Comparison of ENCODE assay signal across 22 cellular contexts in the genomic region with DNA sequence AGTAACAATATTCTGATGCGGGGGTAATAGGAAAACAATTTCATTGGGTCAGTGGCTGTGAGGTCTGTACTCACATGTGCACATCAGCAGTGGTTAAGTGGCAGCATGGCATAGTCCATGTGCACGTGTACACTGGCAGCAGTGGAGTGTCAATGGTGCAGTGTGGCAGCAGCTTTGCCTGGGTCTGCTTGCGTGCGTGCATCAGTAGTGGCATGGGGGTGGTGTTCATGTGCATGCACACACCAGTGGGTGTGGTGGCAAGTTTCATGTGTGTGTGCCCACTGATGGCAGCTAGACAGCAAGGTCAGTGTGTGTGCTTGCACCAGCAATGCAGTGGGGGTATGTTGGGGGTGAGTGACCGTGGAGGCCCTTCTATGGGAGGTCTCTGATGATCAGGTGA.
DNase-seq lines count a peak whose midpoint lies in the region; ATAC-seq, FAIRE-seq and TF ChIP-seq lines count a peak whose summit lies in the region.
"Had no signal": no experiment of that assay in that cellular context is flagged by ENCODE, and none has a peak within 500 bp of the region (broad histone marks: within the 10 kb centered on the region; RNA-seq: fewer than 3 reads in every experiment).

No MANE protein-coding gene starts in this region.

- no peak for ATAC-seq in HepG2
- ATAC-seq in right lobe of liver, result no peak
- no peak for ATAC-seq in HG03565 (IDR thresholded peaks at IDR 0.05; ENCODE audit: unreplicated experiment)
- no peak for ATAC-seq in stimulated activated effector memory CD8-positive, alpha-beta T cell treated with anti-CD3 and anti-CD28 coated beads, Interleukin-12 subunit alpha, Interleukin-12 subunit beta, amount 100 ng/mL, for 72 hours
- no peak for ATAC-seq in GM19035 (IDR thresholded peaks at IDR 0.05; ENCODE audit: unreplicated experiment)
- ATAC-seq: A549; CD8-positive, alpha-beta T cell had no signal

- H3K9me3 ChIP-seq in HepG2 (ENCODE audit: low read length) (no peaks in the 10 kb centered on the region), right lobe of liver (no peaks in the 10 kb centered on the region)
- H3K9me3 ChIP-seq: A549, Caco-2 had no signal

- no peak for TF ChIP-seq RAD21 in HepG2 (CRISPR knock-in tag; IDR thresholded peaks at IDR 0.05)

- no CpG with 5 or more reads among the region's 5 CpGs for WGBS in HepG2 (ENCODE audit: low lambda C conversion rate)
- 44% methylated on average over 3 of the region's 5 CpGs for WGBS in right lobe of liver (ENCODE audit: insufficient coverage, low coverage, low lambda C conversion rate, missing lambda C conversion rate)

- POLR2A ChIA-PET in HepG2 (lab: Yijun Ruan, JAX), result no interaction called here

- no peak for DNase-seq in HepG2 (ENCODE audit: low spot score)
- DNase-seq in right lobe of liver, result no peak
- peak; percentile 73 for DNase-seq in chondrocyte (ENCODE audit: low spot score)
- peak; percentile 60 for DNase-seq in osteocyte (ENCODE audit: extremely low spot score, unreplicated experiment)
- DNase-seq in stimulated activated effector memory CD8-positive, alpha-beta T cell treated with anti-CD3 and anti-CD28 coated beads, Interleukin-12 subunit alpha, Interleukin-12 subunit beta, amount 100 ng/mL, for 72 hours (ENCODE audit: low spot score in 2 of 2), result no peak
- DNase-seq: AML-193; Caco-2; Calu3; CD4-positive, alpha-beta T cell; CD8-positive, alpha-beta T cell; DMS79 treated with DMSO at 0.1 percent for 48 hours; GF-D8 had no signal

- H3K9me3 Mint-ChIP-seq in chondrocyte (ENCODE audit: low read depth), result peaks cover 12% of the 10 kb centered on the region
- peaks cover 23% of the 10 kb centered on the region for H3K9me3 Mint-ChIP-seq in osteocyte (ENCODE audit: unreplicated experiment)
- H3K9me3 Mint-ChIP-seq in stimulated activated effector memory CD8-positive, alpha-beta T cell treated with anti-CD3 and anti-CD28 coated beads, Interleukin-12 subunit alpha, Interleukin-12 subunit beta, amount 100 ng/mL, for 72 hours, result peaks cover 3% of the 10 kb centered on the region

- no peaks in the 10 kb centered on the region for H4K20me1 ChIP-seq in HepG2 (ENCODE audit: insufficient read depth, low read length)

- in situ Hi-C loops in HepG2 (cut with HindIII; ENCODE audit: extremely low pct_ligation_motif_present, low pct_unique_long_range_greater_than_20kb), result loop anchor here (25.0 kb wide), 1 partner anchor 599 kb away; no protein-coding TSS in a partner anchor

- H3K27ac ChIP-seq in HepG2 (ENCODE audit: extremely low read length, insufficient read depth, low read length) (no peak overlapping the region), right lobe of liver (no peak overlapping the region)
- H3K27ac ChIP-seq: 22Rv1; A549; BLaER1 treated with 17β-estradiol and CSF1 and Interleukin-3, amounts not matched to agents 10 nM and 100 nM; C4-2B had no signal

- no peaks in the 10 kb centered on the region for H3K79me2 ChIP-seq in HepG2 (ENCODE audit: insufficient read depth, low read length)

- intact Hi-C loops in HepG2 (cut with micrococcal nuclease; ENCODE audit: unreplicated experiment) (no loop called here), right lobe of liver (cut with DNase I) (no loop called here)

- FAIRE-seq in HepG2 (lab: Jason Lieb, UNC), result no peak
- FAIRE-seq: A549, D721Med, G401.6, GM12891 had no signal

- no peak overlapping the region for H2AFZ ChIP-seq in HepG2 (ENCODE audit: low read length)

- H3K27me3 Mint-ChIP-seq in chondrocyte (ENCODE audit: low read depth) (no peaks in the 10 kb centered on the region), osteocyte (ENCODE audit: unreplicated experiment) (no peaks in the 10 kb centered on the region)
- H3K27me3 Mint-ChIP-seq: B cell; CD4-positive, alpha-beta T cell had no signal

- H3K9ac ChIP-seq in HepG2 (ENCODE audit: insufficient read depth, low read depth, low read length), result no peak overlapping the region
- H3K9ac ChIP-seq: BLaER1 treated with 17β-estradiol and CSF1 and Interleukin-3, amounts not matched to agents 10 nM and 100 nM had no signal

- no peak for TF ChIP-seq POLR2A in HepG2 (IDR thresholded peaks at IDR 0.05; ENCODE audit: insufficient read depth in 1 of 2, low read depth in 2 of 2, low read length in 2 of 2)
- no peak for TF ChIP-seq POLR2A in right lobe of liver (IDR thresholded peaks at IDR 0.05)

- TF ChIP-seq CTCF in HepG2 (CRISPR knock-in tag; IDR thresholded peaks at IDR 0.05), result no peak
- TF ChIP-seq CTCF in right lobe of liver (IDR thresholded peaks at IDR 0.05), result no peak
- no peak for TF ChIP-seq CTCF in chondrocyte (IDR thresholded peaks at IDR 0.05)
- no peak for TF ChIP-seq CTCF in osteocyte (IDR thresholded peaks at IDR 0.05)

- H3K36me3 ChIP-seq in HepG2 (replicated peaks in 1 of 2; ENCODE audit: control insufficient read depth in 1 of 2, insufficient read depth in 2 of 2, low read length in 2 of 2) (no peaks in the 10 kb centered on the region), right lobe of liver (no peaks in the 10 kb centered on the region)
- H3K36me3 ChIP-seq: BLaER1 treated with 17β-estradiol and CSF1 and Interleukin-3, amounts not matched to agents 10 nM and 100 nM had no signal

- CTCF ChIA-PET in HepG2 (lab: Yijun Ruan, JAX; ENCODE audit: low intra/inter-chr PET ratio, low total read pairs), result no interaction called here

- no TSS peak for BruUV-seq in HepG2 (replicated peaks; lab: Mats Ljungman, UMichigan)

- H3K4me1 Mint-ChIP-seq in chondrocyte (ENCODE audit: low read depth), result no peaks in the 10 kb centered on the region
- no peaks in the 10 kb centered on the region for H3K4me1 Mint-ChIP-seq in osteocyte (ENCODE audit: unreplicated experiment)
- H3K4me1 Mint-ChIP-seq in stimulated activated effector memory CD8-positive, alpha-beta T cell treated with anti-CD3 and anti-CD28 coated beads, Interleukin-12 subunit alpha, Interleukin-12 subunit beta, amount 100 ng/mL, for 72 hours, result no peaks in the 10 kb centered on the region
- H3K4me1 Mint-ChIP-seq: B cell had no signal

- H3K4me2 ChIP-seq in HepG2 (ENCODE audit: low read depth, low read length), result no peak overlapping the region
- H3K4me2 ChIP-seq: A549; BLaER1 treated with 17β-estradiol and CSF1 and Interleukin-3, amounts not matched to agents 10 nM and 100 nM had no signal

- H3K36me3 Mint-ChIP-seq in chondrocyte (ENCODE audit: low read depth) (no peaks in the 10 kb centered on the region), osteocyte (ENCODE audit: unreplicated experiment) (no peaks in the 10 kb centered on the region)
- H3K36me3 Mint-ChIP-seq in stimulated activated effector memory CD8-positive, alpha-beta T cell treated with anti-CD3 and anti-CD28 coated beads, Interleukin-12 subunit alpha, Interleukin-12 subunit beta, amount 100 ng/mL, for 72 hours, result no peaks in the 10 kb centered on the region
- H3K36me3 Mint-ChIP-seq: CD8-positive, alpha-beta T cell had no signal

- TF ChIP-seq EP300 in HepG2 (IDR thresholded peaks at IDR 0.05; ENCODE audit: low read depth in 2 of 2, low read length in 2 of 2), result no peak
- TF ChIP-seq EP300 in HepG2 (CRISPR knock-in tag; IDR thresholded peaks at IDR 0.05; ENCODE audit: borderline replicate concordance), result no peak

- H3K27ac Mint-ChIP-seq in chondrocyte (ENCODE audit: unreplicated experiment) (no peak overlapping the region), osteocyte (ENCODE audit: unreplicated experiment) (no peak overlapping the region)
- H3K27ac Mint-ChIP-seq in stimulated activated effector memory CD8-positive, alpha-beta T cell treated with anti-CD3 and anti-CD28 coated beads, Interleukin-12 subunit alpha, Interleukin-12 subunit beta, amount 100 ng/mL, for 72 hours, result no peak overlapping the region
- H3K27ac Mint-ChIP-seq: B cell; CD4-positive, alpha-beta T cell; CD8-positive, alpha-beta T cell had no signal

- H3K4me1 ChIP-seq in HepG2 (ENCODE audit: insufficient read depth, low read length) (no peaks in the 10 kb centered on the region), right lobe of liver (no peaks in the 10 kb centered on the region)
- H3K4me1 ChIP-seq: A549; BLaER1 treated with 17β-estradiol and CSF1 and Interleukin-3, amounts not matched to agents 10 nM and 100 nM had no signal

- no peak overlapping the region for H3K4me3 ChIP-seq in HepG2 (replicated peaks in 1 of 3; ENCODE audit: insufficient read depth in 1 of 3, low read depth in 2 of 3, low read length in 3 of 3)
- no peak overlapping the region for H3K4me3 ChIP-seq in right lobe of liver
- H3K4me3 ChIP-seq: A549; BLaER1 treated with 17β-estradiol and CSF1 and Interleukin-3, amounts not matched to agents 10 nM and 100 nM had no signal

- H3K4me3 Mint-ChIP-seq in chondrocyte (ENCODE audit: unreplicated experiment) (no peak overlapping the region), osteocyte (ENCODE audit: unreplicated experiment) (no peak overlapping the region)
- H3K4me3 Mint-ChIP-seq in stimulated activated effector memory CD8-positive, alpha-beta T cell treated with anti-CD3 and anti-CD28 coated beads, Interleukin-12 subunit alpha, Interleukin-12 subunit beta, amount 100 ng/mL, for 72 hours, result no peak overlapping the region
- H3K4me3 Mint-ChIP-seq: B cell; CD4-positive, alpha-beta T cell; CD8-positive, alpha-beta T cell had no signal

- H3K27me3 ChIP-seq in HepG2 (ENCODE audit: control insufficient read depth in 1 of 2, insufficient read depth in 2 of 2, low read length in 2 of 2) (no peaks in the 10 kb centered on the region), right lobe of liver (peaks cover 0 to 6% of the 10 kb centered on the region in 2 donors)

TF ChIP-seq in HepG2, 621 proteins besides CTCF, POLR2A, EP300 and RAD21:
- TF ChIP-seq U2AF2 (IDR thresholded peaks at IDR 0.05; ENCODE audit: low read depth, low read length) (no peak), MNT (IDR thresholded peaks at IDR 0.05) (peak; percentile 58), ADNP (CRISPR knock-in tag; IDR thresholded peaks at IDR 0.05) (no peak), ZNF589 (CRISPR knock-in tag; conservative IDR thresholded peaks at IDR 0.05) (no peak), PHF5A (CRISPR knock-in tag; IDR thresholded peaks at IDR 0.05; ENCODE audit: low read depth, unreplicated experiment) (no peak)

Comparison
In these comparisons a context has a peak if more than half of its experiments do, and no peak if none do; other contexts are left out.
1. DNase-seq: peak in chondrocyte (single experiment) and osteocyte (single experiment); none in HepG2 (single experiment), right lobe of liver (0 of 3) and stimulated activated effector memory CD8-positive, alpha-beta T cell treated with anti-CD3 and anti-CD28 coated beads, Interleukin-12 subunit alpha, Interleukin-12 subunit beta, amount 100 ng/mL, for 72 hours (0 of 2).